In genomic region chr5:82512025-82512424, GRCh38 we compare ENCODE assay signal across 12 cellular contexts.
DNase-seq lines count a peak whose midpoint lies in the region; ATAC-seq lines count a peak whose summit lies in the region.
"Had no signal": no experiment of that assay in that cellular context is flagged by ENCODE, and none has a peak within 500 bp of the region (broad histone marks: within the 10 kb centered on the region; RNA-seq: fewer than 3 reads in every experiment).

No MANE protein-coding gene starts in this region.

- peak; percentile 58 for DNase-seq in activated naive CD4-positive, alpha-beta T cell treated with anti-CD3 and anti-CD28 coated beads for 36 hours
- DNase-seq in activated naive CD4-positive, alpha-beta T cell treated with anti-CD3 and anti-CD28 coated beads, Interleukin-2, amount 10 ng/mL, durations not matched to agents 7 days and 5 days = no peak
- peak; percentile 7 for DNase-seq in stimulated activated CD4-positive, alpha-beta T cell treated with anti-CD3 and anti-CD28 coated beads, Interleukin-4, amount 100 ng/mL, for 24 hours
- no peak for DNase-seq in SW 1271 (lab: John Stamatoyannopoulos, UW)
- DNase-seq in stimulated activated naive CD4-positive, alpha-beta T cell (lab: John Stamatoyannopoulos, UW) = no peak
- DNase-seq: activated T-cell treated with anti-CD3 and anti-CD28 coated beads, Interleukin-2, amount 50 U/mL, for 24 hours; EL; NCI-H2227 treated with DMSO at 0.1 percent for 48 hours; thyroid gland had no signal

- peaks cover 5% of the 10 kb centered on the region for H3K4me1 Mint-ChIP-seq in activated naive CD4-positive, alpha-beta T cell treated with anti-CD3 and anti-CD28 coated beads for 36 hours (ENCODE audit: low read depth)
- H3K4me1 Mint-ChIP-seq in activated naive CD4-positive, alpha-beta T cell treated with anti-CD3 and anti-CD28 coated beads, Interleukin-2, amount 10 ng/mL, durations not matched to agents 7 days and 5 days = peaks cover 3% of the 10 kb centered on the region

- peaks cover 5% of the 10 kb centered on the region for H3K27me3 Mint-ChIP-seq in activated naive CD4-positive, alpha-beta T cell treated with anti-CD3 and anti-CD28 coated beads for 36 hours (ENCODE audit: low read depth)
- H3K27me3 Mint-ChIP-seq in activated naive CD4-positive, alpha-beta T cell treated with anti-CD3 and anti-CD28 coated beads, Interleukin-2, amount 10 ng/mL, durations not matched to agents 7 days and 5 days = no peaks in the 10 kb centered on the region

- no peaks in the 10 kb centered on the region for H3K36me3 Mint-ChIP-seq in activated naive CD4-positive, alpha-beta T cell treated with anti-CD3 and anti-CD28 coated beads for 36 hours (ENCODE audit: low read depth)
- no peaks in the 10 kb centered on the region for H3K36me3 Mint-ChIP-seq in activated naive CD4-positive, alpha-beta T cell treated with anti-CD3 and anti-CD28 coated beads, Interleukin-2, amount 10 ng/mL, durations not matched to agents 7 days and 5 days

- CTCF ChIA-PET in activated naive CD4-positive, alpha-beta T cell treated with anti-CD3 and anti-CD28 coated beads for 36 hours (lab: Charles Lee) = no interaction called here
- CTCF ChIA-PET in activated naive CD4-positive, alpha-beta T cell treated with anti-CD3 and anti-CD28 coated beads, Interleukin-2, amount 10 ng/mL, durations not matched to agents 7 days and 5 days (lab: Charles Lee) = interaction anchor here (0.8 kb wide), 1 partner anchor 17 kb away, joined by 4 read pairs; no protein-coding TSS in a partner anchor

- H3K4me3 Mint-ChIP-seq in activated naive CD4-positive, alpha-beta T cell treated with anti-CD3 and anti-CD28 coated beads for 36 hours = no peak overlapping the region
- no peak overlapping the region for H3K4me3 Mint-ChIP-seq in activated naive CD4-positive, alpha-beta T cell treated with anti-CD3 and anti-CD28 coated beads, Interleukin-2, amount 10 ng/mL, durations not matched to agents 7 days and 5 days
- H3K4me3 Mint-ChIP-seq: activated T-cell treated with anti-CD3 and anti-CD28 coated beads, Interleukin-2, amount 50 U/mL, for 24 hours had no signal

- no peaks in the 10 kb centered on the region for H3K9me3 Mint-ChIP-seq in activated naive CD4-positive, alpha-beta T cell treated with anti-CD3 and anti-CD28 coated beads for 36 hours
- H3K9me3 Mint-ChIP-seq in activated naive CD4-positive, alpha-beta T cell treated with anti-CD3 and anti-CD28 coated beads, Interleukin-2, amount 10 ng/mL, durations not matched to agents 7 days and 5 days = no peaks in the 10 kb centered on the region

- intact Hi-C loops in activated naive CD4-positive, alpha-beta T cell treated with anti-CD3 and anti-CD28 coated beads for 36 hours (cut with micrococcal nuclease) = no loop called here

- ATAC-seq in GM21737 (IDR thresholded peaks at IDR 0.05; ENCODE audit: unreplicated experiment) (peak; percentile 62), HG03457 (IDR thresholded peaks at IDR 0.05; ENCODE audit: unreplicated experiment) (peak; percentile 81), GM21825 (IDR thresholded peaks at IDR 0.05; ENCODE audit: unreplicated experiment) (no peak)

- H3K27ac Mint-ChIP-seq in activated naive CD4-positive, alpha-beta T cell treated with anti-CD3 and anti-CD28 coated beads for 36 hours = no peak overlapping the region
- no peak overlapping the region for H3K27ac Mint-ChIP-seq in activated naive CD4-positive, alpha-beta T cell treated with anti-CD3 and anti-CD28 coated beads, Interleukin-2, amount 10 ng/mL, durations not matched to agents 7 days and 5 days
- H3K27ac Mint-ChIP-seq: activated T-cell treated with anti-CD3 and anti-CD28 coated beads, Interleukin-2, amount 50 U/mL, for 24 hours had no signal

Comparison
In these comparisons a context has a peak if more than half of its experiments do, and no peak if none do; other contexts are left out.
1. DNase-seq: peak in activated naive CD4-positive, alpha-beta T cell treated with anti-CD3 and anti-CD28 coated beads for 36 hours (single experiment) and stimulated activated CD4-positive, alpha-beta T cell treated with anti-CD3 and anti-CD28 coated beads, Interleukin-4, amount 100 ng/mL, for 24 hours (single experiment); none in activated naive CD4-positive, alpha-beta T cell treated with anti-CD3 and anti-CD28 coated beads, Interleukin-2, amount 10 ng/mL, durations not matched to agents 7 days and 5 days (single experiment), SW 1271 (0 of 2) and stimulated activated naive CD4-positive, alpha-beta T cell (0 of 6).